31 cellular contexts compared by ENCODE assay signal in genomic region chr6:3204921-3205320, GRCh38. TPM values are rescaled to one million over a fixed set of nuclear protein-coding genes. Genes with fewer than 3 reads are reported as not detected.
"Had no signal": no experiment of that assay in that cellular context is flagged by ENCODE, and none has a peak within 500 bp of the region (broad histone marks: within the 10 kb centered on the region; RNA-seq: fewer than 3 reads in every experiment).

No MANE protein-coding gene starts in this region.

- H3K9me3 ChIP-seq: body of pancreas, breast epithelium, MG63, SJCRH30 had no signal

- H3K4me1 ChIP-seq: body of pancreas had no signal

- H3K4me3 ChIP-seq: ascending aorta, body of pancreas, breast epithelium, MG63, SJCRH30, SK-N-MC had no signal

- H3K4me3 Mint-ChIP-seq: activated CD4-positive, alpha-beta T cell treated with anti-CD3 and anti-CD28 coated beads, Interleukin-2, amount 10 ng/mL, durations not matched to agents 24 days and 14 days; activated CD8-positive, alpha-beta T cell treated with anti-CD3 and anti-CD28 coated beads for 36 hours; activated naive CD4-positive, alpha-beta T cell treated with anti-CD3 and anti-CD28 coated beads, Interleukin-2, amount 50 U/mL, for 24 hours; activated naive CD8-positive, alpha-beta T cell treated with anti-CD3 and anti-CD28 coated beads, Interleukin-2, amount 10 ng/mL, durations not matched to agents 7 days and 5 days; activated T-cell treated with anti-CD3 and anti-CD28 coated beads, Interleukin-2, amount 50 U/mL, for 72 hours; activated T-helper 17 cell treated with anti-CD3 and anti-CD28 coated beads, Interleukin-2, amount 50 U/mL, for 72 hours; T-helper 1 cell treated with Interleukin-12 subunit alpha and Interleukin-12 subunit beta and Interleukin-4 antibody, amounts not matched to agents 30 μg/mL and 1 μg/mL, for 36 hours; T-helper 2 cell treated with Interferon-gamma antibody and Interleukin-4, amounts not matched to agents 5 μg/mL and 100 μg/mL, for 36 hours had no signal

- H3K36me3 Mint-ChIP-seq: activated naive CD8-positive, alpha-beta T cell treated with anti-CD3 and anti-CD28 coated beads, Interleukin-2, amount 10 ng/mL, durations not matched to agents 7 days and 5 days had no signal

- H3K9me3 Mint-ChIP-seq: T-helper 2 cell treated with Interferon-gamma antibody and Interleukin-4, amounts not matched to agents 5 μg/mL and 100 μg/mL, for 36 hours had no signal

- DNase-seq: activated CD4-positive, alpha-beta T cell treated with anti-CD3 and anti-CD28 coated beads, Interleukin-2, amount 10 ng/mL, durations not matched to agents 24 days and 14 days; activated CD4-positive, alpha-beta T cell treated with anti-CD3 and anti-CD28 coated beads, Interleukin-2, amount 50 U/mL, for 4 hours; activated CD8-positive, alpha-beta T cell treated with anti-CD3 and anti-CD28 coated beads for 36 hours; activated effector memory CD4-positive, alpha-beta T cell treated with anti-CD3 and anti-CD28 coated beads, Interleukin-2, amount 50 U/mL, for 16 hours; activated naive CD4-positive, alpha-beta T cell; activated naive CD8-positive, alpha-beta T cell treated with anti-CD3 and anti-CD28 coated beads, Interleukin-2, amount 10 ng/mL, durations not matched to agents 7 days and 5 days; activated T-cell treated with anti-CD3 and anti-CD28 coated beads, Interleukin-2, amount 50 U/mL, for 1 hour; activated T-cell treated with anti-CD3 and anti-CD28 coated beads, Interleukin-2, amount 50 U/mL, for 72 hours; amygdala; body of pancreas; Kasumi-1; MG63; NCI-H1092; NCI-H1436 treated with DMSO at 0.1 percent for 48 hours; NCI-H1694 treated with DMSO at 0.1 percent for 48 hours; NCI-H2029; NCI-H510A; NCI-H526; NCI-H748 treated with DMSO at 0.1 percent for 48 hours; OCI-M1; SHP77; SJCRH30 had no signal

- H3K27me3 ChIP-seq: ascending aorta, breast epithelium, MG63, SJCRH30 had no signal

- H3K27ac Mint-ChIP-seq: activated CD4-positive, alpha-beta T cell treated with anti-CD3 and anti-CD28 coated beads, Interleukin-2, amount 10 ng/mL, durations not matched to agents 24 days and 14 days; activated CD8-positive, alpha-beta T cell treated with anti-CD3 and anti-CD28 coated beads for 36 hours; activated naive CD4-positive, alpha-beta T cell treated with anti-CD3 and anti-CD28 coated beads, Interleukin-2, amount 50 U/mL, for 24 hours; activated naive CD8-positive, alpha-beta T cell treated with anti-CD3 and anti-CD28 coated beads, Interleukin-2, amount 10 ng/mL, durations not matched to agents 7 days and 5 days; activated T-cell treated with anti-CD3 and anti-CD28 coated beads, Interleukin-2, amount 50 U/mL, for 72 hours; activated T-helper 17 cell treated with anti-CD3 and anti-CD28 coated beads, Interleukin-2, amount 50 U/mL, for 72 hours; T-helper 1 cell treated with Interleukin-12 subunit alpha and Interleukin-12 subunit beta and Interleukin-4 antibody, amounts not matched to agents 30 μg/mL and 1 μg/mL, for 36 hours; T-helper 2 cell treated with Interferon-gamma antibody and Interleukin-4, amounts not matched to agents 5 μg/mL and 100 μg/mL, for 36 hours had no signal

- H3K27ac ChIP-seq: ascending aorta, body of pancreas, SJCRH30, SK-N-MC had no signal

- ATAC-seq: activated CD8-positive, alpha-beta T cell treated with anti-CD3 and anti-CD28 coated beads for 36 hours; activated T-cell treated with anti-CD3 and anti-CD28 coated beads, Interleukin-2, amount 50 U/mL, for 72 hours; activated T-helper 17 cell treated with anti-CD3 and anti-CD28 coated beads, Interleukin-2, amount 50 U/mL, for 72 hours; body of pancreas; Panc1 had no signal

- H3K36me3 ChIP-seq: ascending aorta, breast epithelium, MG63, SJCRH30 had no signal

RNA-seq across cellular contexts. Expression of gene TUBB2B, which starts 22.5 kb away (rescaled TPM):
- total RNA-seq: activated CD8-positive, alpha-beta memory T cell treated with anti-CD3 and anti-CD28 coated beads for 36 hours; activated naive CD8-positive, alpha-beta T cell treated with anti-CD3 and anti-CD28 coated beads, Interleukin-2, amount 10 ng/mL, durations not matched to agents 7 days and 5 days; ascending aorta had no signal
